12 cellular contexts compared by ENCODE assay signal in genomic region chr19:11204076-11204602, GRCh38. TPM values are rescaled to one million over a fixed set of nuclear protein-coding genes. Genes with fewer than 3 reads are reported as not detected.
DNase-seq lines count a peak whose midpoint lies in the region; ATAC-seq and TF ChIP-seq lines count a peak whose summit lies in the region.
"Had no signal": no experiment of that assay in that cellular context is flagged by ENCODE, and none has a peak within 500 bp of the region (broad histone marks: within the 10 kb centered on the region; RNA-seq: fewer than 3 reads in every experiment).

No MANE protein-coding gene starts in this region.

- H4K20me1 ChIP-seq in KMS-11 (ENCODE audit: insufficient read depth): no peaks in the 10 kb centered on the region

- 0 out of 2 replicates have a peak, but pooled peaks have one; percentile 21 for TF ChIP-seq CTCF in KMS-11 (conservative IDR thresholded peaks at IDR 0.05; ENCODE audit: low read depth, low read length)
- no peak for TF ChIP-seq CTCF in colonic mucosa (IDR thresholded peaks at IDR 0.05)
- TF ChIP-seq CTCF in testis (IDR thresholded peaks at IDR 0.05): no peak
- no peak for TF ChIP-seq CTCF in GM10248 (IDR thresholded peaks at IDR 0.05; ENCODE audit: control extremely low read depth, extremely low read depth, low read depth, missing control alignments)

- no peak overlapping the region for H3K4me2 ChIP-seq in KMS-11

- H3K36me3 ChIP-seq in KMS-11 (ENCODE audit: insufficient read depth) (no peaks in the 10 kb centered on the region), colonic mucosa (no peaks in the 10 kb centered on the region), mucosa of rectum (ENCODE audit: control insufficient read depth in 2 of 2, insufficient read depth in 2 of 2, low read length in 2 of 2) (peaks cover 2 to 9% of the 10 kb centered on the region in 2 donors), testis (ENCODE audit: low read depth, missing control alignments) (no peaks in the 10 kb centered on the region)
- H3K36me3 ChIP-seq: MG63 had no signal

- intact Hi-C loops in colonic mucosa (cut with DNase I) (loop anchor here (1.0 to 2.0 kb wide), 2 partner anchors 67 to 167 kb away; no protein-coding TSS in a partner anchor), testis (cut with DNase I; ENCODE audit: low total_unique reads) (loop anchor here (5.0 kb wide), 1 partner anchor 167 kb away; no protein-coding TSS in a partner anchor)

- no peak overlapping the region for H3K27ac ChIP-seq in KMS-11
- H3K27ac ChIP-seq in colonic mucosa: peak overlapping the region; percentile 60
- H3K27ac ChIP-seq in mucosa of rectum (ENCODE audit: low read depth in 2 of 2, low read length in 2 of 2): peak overlapping the region; percentile 70 to 80
- peak overlapping the region; percentile 85 to 86 for H3K27ac ChIP-seq in testis

- H3K27me3 ChIP-seq in KMS-11 (ENCODE audit: insufficient read depth, low read depth) (peaks cover 22% of the 10 kb centered on the region; the same call in 1 of the 2 replicates), colonic mucosa (no peaks in the 10 kb centered on the region), mucosa of rectum (ENCODE audit: control insufficient read depth in 2 of 2, insufficient read depth in 2 of 2, low read length in 2 of 2) (no peaks in the 10 kb centered on the region), testis (no peaks in the 10 kb centered on the region)
- H3K27me3 ChIP-seq: MG63 had no signal

- H3K4me1 ChIP-seq in KMS-11 (ENCODE audit: low read depth, poor library complexity, severe bottlenecking): no peaks in the 10 kb centered on the region
- no peaks in the 10 kb centered on the region for H3K4me1 ChIP-seq in colonic mucosa
- H3K4me1 ChIP-seq in mucosa of rectum (ENCODE audit: control insufficient read depth in 2 of 2, insufficient read depth in 2 of 2, low read length in 2 of 2): peaks cover 0 to 3% of the 10 kb centered on the region in 2 donors
- H3K4me1 ChIP-seq in testis: peaks cover 20% of the 10 kb centered on the region

- no peak overlapping the region for H3K4me3 ChIP-seq in KMS-11 (IDR thresholded peaks at IDR 0.05; ENCODE audit: insufficient read depth, low read depth, low read length)
- no peak overlapping the region for H3K4me3 ChIP-seq in colonic mucosa
- H3K4me3 ChIP-seq in mucosa of rectum (ENCODE audit: low read length in 2 of 2): peak overlapping the region in 1 of 2 donors; percentile 7
- H3K4me3 ChIP-seq in testis: no peak overlapping the region
- H3K4me3 ChIP-seq: MG63 had no signal

- DNase-seq in colonic mucosa: no peak
- DNase-seq in testis: no peak
- DNase-seq in GM10248 (ENCODE audit: extremely low spot score): no peak
- DNase-seq: NCI-H446 treated with DMSO at 0.1 percent for 48 hours had no signal

- no peak for TF ChIP-seq POLR2A in testis (IDR thresholded peaks at IDR 0.05)

- POLR2A ChIA-PET in GM10248 (lab: Yijun Ruan, JAX): no interaction called here

- WGBS in testis, 2 donors: 78 to 80% methylated on average over 8 to 9 of the region's 9 CpGs

- no peaks in the 10 kb centered on the region for H3K9me3 ChIP-seq in colonic mucosa
- H3K9me3 ChIP-seq in mucosa of rectum (ENCODE audit: control insufficient read depth in 2 of 2, low read length in 2 of 2): no peaks in the 10 kb centered on the region
- H3K9me3 ChIP-seq in testis: no peaks in the 10 kb centered on the region
- H3K9me3 ChIP-seq: MG63 had no signal

- H3K79me2 ChIP-seq in KMS-11 (ENCODE audit: insufficient read depth, low read depth): no peaks in the 10 kb centered on the region

- ATAC-seq in HG02970 (IDR thresholded peaks at IDR 0.05; ENCODE audit: low FRiP score, unreplicated experiment) (no peak), HG03095 (IDR thresholded peaks at IDR 0.05; ENCODE audit: unreplicated experiment) (no peak), HG03280 (IDR thresholded peaks at IDR 0.05; ENCODE audit: unreplicated experiment) (no peak)

- CTCF ChIA-PET in GM10248 (lab: Yijun Ruan, JAX): interaction anchor here (0.9 to 3.6 kb wide), 8 partner anchors 16 to 272 kb away, joined by 3 to 20 read pairs (median 3); no protein-coding TSS in a partner anchor

- H3K9ac ChIP-seq in KMS-11 (no peak overlapping the region), colonic mucosa (ENCODE audit: low read depth in 2 of 2, low read length in 2 of 2) (no peak overlapping the region), mucosa of rectum (ENCODE audit: low read depth in 1 of 2, low read length in 2 of 2) (no peak overlapping the region)

- no peak overlapping the region for H2AFZ ChIP-seq in KMS-11 (ENCODE audit: low read depth)

RNA-seq across cellular contexts. Expression of gene KANK2, which starts 6.8 kb away (rescaled TPM):
- 10 to 100 TPM; 44.1 to 87.8 TPM for total RNA-seq in colonic mucosa
- total RNA-seq in testis: 100 to 1,000 TPM in 1 of 2 donors, 10 to 100 TPM in 1; 98.9 to 161 TPM
- 77.7 TPM for polyA plus RNA-seq in testis (ENCODE audit: insufficient read depth, low read depth, low replicate concordance)

RNA-seq across cellular contexts. Expression of gene ANGPTL8, which starts 35.3 kb away (rescaled TPM):
- total RNA-seq in colonic mucosa: not detected
- total RNA-seq in testis: not detected
- polyA plus RNA-seq in testis (ENCODE audit: insufficient read depth, low read depth, low replicate concordance): not detected
- total RNA-seq: activated B cell treated with CpG ODN at 0.5 μM for 24 hours, epithelial cell of proximal tubule had no signal

RNA-seq across cellular contexts. Expression of gene SPC24, which starts 48.6 kb away (rescaled TPM):
- total RNA-seq in colonic mucosa (10 to 100 TPM in 1 of 2 donors, 1 to 10 TPM in 1; 9.4 to 47.6 TPM), testis (1 to 10 TPM; 7.1 to 7.4 TPM)
- 5.4 TPM for polyA plus RNA-seq in testis (ENCODE audit: insufficient read depth, low read depth, low replicate concordance)

RNA-seq across cellular contexts. Expression of gene DOCK6, which starts 58.2 kb away (rescaled TPM):
- total RNA-seq in colonic mucosa (10 to 100 TPM; 45.9 to 86.0 TPM), testis (10 to 100 TPM; 32.5 to 45.0 TPM)
- polyA plus RNA-seq in testis (ENCODE audit: insufficient read depth, low read depth, low replicate concordance): 18.4 TPM
